In genomic region chr21:45295576-45296365, GRCh38 we compare ENCODE assay signal across 9 cellular contexts. TPM values are rescaled to one million over a fixed set of nuclear protein-coding genes. Genes with fewer than 3 reads are reported as not detected.
A peak's percentile ranks its signal among the peaks of the same experiment; 100 is the strongest.
DNase-seq lines count a peak whose midpoint lies in the region; ATAC-seq and TF ChIP-seq lines count a peak whose summit lies in the region.
"Had no signal": no experiment of that assay in that cellular context is flagged by ENCODE, and none has a peak within 500 bp of the region (broad histone marks: within the 10 kb centered on the region; RNA-seq: fewer than 3 reads in every experiment).

No MANE protein-coding gene starts in this region.

- H2AFZ ChIP-seq in OCI-LY7 (ENCODE audit: low read length): no peak overlapping the region

- POLR2A ChIA-PET in OCI-LY7 (lab: Charles Lee): no interaction called here

- CTCF ChIA-PET in OCI-LY7 (lab: Charles Lee; ENCODE audit: unreplicated experiment): no interaction called here

- H3K36me3 ChIP-seq in OCI-LY7 (ENCODE audit: insufficient read depth, low read length) (no peaks in the 10 kb centered on the region), lung (ENCODE audit: control insufficient read depth in 2 of 2, insufficient read depth in 2 of 2, low read length in 2 of 2) (no peaks in the 10 kb centered on the region), tibial artery (no peaks in the 10 kb centered on the region)

- no peaks in the 10 kb centered on the region for H3K79me2 ChIP-seq in OCI-LY7 (ENCODE audit: insufficient read depth, low read depth, low read length)

- H4K20me1 ChIP-seq in OCI-LY7 (ENCODE audit: insufficient read depth, low read length): no peaks in the 10 kb centered on the region

- H3K27me3 ChIP-seq in lung (ENCODE audit: control insufficient read depth, insufficient read depth): no peaks in the 10 kb centered on the region
- H3K27me3 ChIP-seq in tibial artery: no peaks in the 10 kb centered on the region

- H3K9me2 ChIP-seq in OCI-LY7 (ENCODE audit: insufficient read depth, low read length): no peaks in the 10 kb centered on the region

- DNase-seq in OCI-LY7 (ENCODE audit: low spot score) (no peak), caudate nucleus (lab: John Stamatoyannopoulos, UW) (no peak), lung (ENCODE audit: low spot score) (no peak), tibial artery (peak; percentile 20 to 66), posterior vena cava (ENCODE audit: low spot score) (no peak), NCI-H1694 treated with DMSO at 0.1 percent for 48 hours (lab: John Stamatoyannopoulos, UW) (no peak)
- DNase-seq: NCI-H1436 treated with DMSO at 0.1 percent for 48 hours had no signal

- H3K27ac ChIP-seq in OCI-LY7 (ENCODE audit: low read depth, low read length, poor library complexity, severe bottlenecking): no peak overlapping the region
- peak overlapping the region; percentile 81 for H3K27ac ChIP-seq in caudate nucleus (ENCODE audit: low read depth, low read length)
- H3K27ac ChIP-seq in lung (ENCODE audit: low read depth in 1 of 2, low read length in 1 of 2): peak overlapping the region; percentile 82 to 96
- H3K27ac ChIP-seq in tibial artery: peak overlapping the region; percentile 94 to 98

- H3K4me1 ChIP-seq in OCI-LY7 (ENCODE audit: insufficient read depth, low read length, poor library complexity, severe bottlenecking): no peaks in the 10 kb centered on the region
- H3K4me1 ChIP-seq in lung (ENCODE audit: control insufficient read depth in 2 of 2, insufficient read depth in 2 of 2, low read length in 2 of 2): peaks cover 0 to 30% of the 10 kb centered on the region in 2 donors
- H3K4me1 ChIP-seq in tibial artery: peaks cover 10 to 79% (median 62%) of the 10 kb centered on the region in 4 donors

- 85 to 87% methylated on average over 27 of the region's 27 CpGs for WGBS in lung, 2 donors

- TSS peak; percentile 66 for BruUV-seq in OCI-LY7 (replicated peaks; lab: Mats Ljungman, UMichigan)

- H3K4me3 ChIP-seq in OCI-LY7 (ENCODE audit: low read depth, low read length, poor library complexity, severe bottlenecking) (no peak overlapping the region), lung (no peak overlapping the region), tibial artery (no peak overlapping the region)

- ATAC-seq in lung (ENCODE audit: insufficient read depth, low FRiP score) (no peak), GM18873 (IDR thresholded peaks at IDR 0.05; ENCODE audit: low FRiP score, unreplicated experiment) (no peak)
- ATAC-seq: stimulated activated effector memory CD8-positive, alpha-beta T cell treated with anti-CD3 and anti-CD28 coated beads, Interleukin-12 subunit alpha, Interleukin-12 subunit beta, amount 100 ng/mL, for 72 hours had no signal

- H3K4me2 ChIP-seq in OCI-LY7 (ENCODE audit: low read length): no peak overlapping the region

- no peak for TF ChIP-seq CTCF in OCI-LY7 (conservative IDR thresholded peaks at IDR 0.05; ENCODE audit: low read length)
- TF ChIP-seq CTCF in lung (IDR thresholded peaks at IDR 0.05; ENCODE audit: control extremely low read depth, extremely low read depth): no peak
- no peak for TF ChIP-seq CTCF in tibial artery (IDR thresholded peaks at IDR 0.05)

- intact Hi-C loops in OCI-LY7 (cut with micrococcal nuclease; ENCODE audit: unreplicated experiment): no loop called here
- intact Hi-C loops in tibial artery (cut with DNase I; ENCODE audit: low total_unique reads): loop anchor here (2.0 to 10.0 kb wide), 2 partner anchors 69 to 109 kb away; partner anchors contain the start of gene COL18A1
- intact Hi-C loops in posterior vena cava (cut with DNase I): no loop called here

- H3K9me3 ChIP-seq in OCI-LY7 (ENCODE audit: low read length) (no peaks in the 10 kb centered on the region), lung (ENCODE audit: control insufficient read depth in 2 of 2, insufficient read depth in 1 of 2, low read length in 1 of 2) (no peaks in the 10 kb centered on the region), tibial artery (no peaks in the 10 kb centered on the region)

RNA-seq across cellular contexts. Expression of gene POFUT2, which starts 8.1 kb away (rescaled TPM):
- total RNA-seq in OCI-LY7 (2014; rRNA removed; shearing (Covaris generic)): 14.4 and 20.5 TPM in 2 replicates
- total RNA-seq in OCI-LY7 (2022) (17.0 and 20.4 TPM in 2 replicates), lung (10 to 100 TPM; 34.1 to 35.7 TPM), posterior vena cava (10 to 100 TPM; 27.1 to 27.4 TPM)
- polyA plus RNA-seq in lung: 10 to 100 TPM; 17.9 to 18.1 TPM

Comparison
In these comparisons a context has a peak if more than half of its experiments do, and no peak if none do; other contexts are left out.
1. DNase-seq: peak in tibial artery (2 of 2); none in OCI-LY7 (single experiment), caudate nucleus (0 of 61), lung (single experiment), posterior vena cava (single experiment) and NCI-H1694 treated with DMSO at 0.1 percent for 48 hours (single experiment).